1 cellular context compared by ENCODE assay signal in genomic region chr3:181925841-181926240, GRCh38.
DNase-seq lines count a peak whose midpoint lies in the region; TF ChIP-seq lines count a peak whose summit lies in the region.
"Not testable (repeated sequence)": the region's sequence is repeated elsewhere in the genome, so short reads cannot be mapped to it uniquely, and the experiment has no call there.

No MANE protein-coding gene starts in this region.

- peak overlapping the region; percentile 9 to 34 for H3K4me3 ChIP-seq in testis

- not testable (repeated sequence) for H3K27me3 ChIP-seq in testis

- 47 to 72% methylated on average over 11 to 33 of the region's 34 CpGs for WGBS in testis, 2 donors

- not testable (repeated sequence) for DNase-seq in testis

- not testable (repeated sequence) for H3K27ac ChIP-seq in testis

- H3K36me3 ChIP-seq in testis (ENCODE audit: low read depth, missing control alignments): not testable (repeated sequence)

- not testable (repeated sequence) for TF ChIP-seq CTCF in testis (IDR thresholded peaks at IDR 0.05)

- not testable (repeated sequence) for TF ChIP-seq POLR2A in testis (IDR thresholded peaks at IDR 0.05)

- intact Hi-C loops in testis (cut with DNase I; ENCODE audit: low total_unique reads): not testable (repeated sequence)

- H3K9me3 ChIP-seq in testis: not testable (repeated sequence)

- not testable (repeated sequence) for H3K4me1 ChIP-seq in testis
